1 cellular context compared by ENCODE assay signal in genomic region chr3:47715928-47716327, GRCh38.
TF ChIP-seq lines count a peak whose summit lies in the region.

No MANE protein-coding gene starts in this region.

TF ChIP-seq in IMR-90, 13 proteins besides CTCF, POLR2A, EP300 and RAD21 (continued from another document):
- no peak for TF ChIP-seq MAZ (IDR thresholded peaks at IDR 0.05; ENCODE audit: borderline replicate concordance, low read depth, low read length)
TF ChIP-seq in IMR-90: peak in this region for 0.
